ENCODE assay signal across 1 cellular context in the genomic region with DNA sequence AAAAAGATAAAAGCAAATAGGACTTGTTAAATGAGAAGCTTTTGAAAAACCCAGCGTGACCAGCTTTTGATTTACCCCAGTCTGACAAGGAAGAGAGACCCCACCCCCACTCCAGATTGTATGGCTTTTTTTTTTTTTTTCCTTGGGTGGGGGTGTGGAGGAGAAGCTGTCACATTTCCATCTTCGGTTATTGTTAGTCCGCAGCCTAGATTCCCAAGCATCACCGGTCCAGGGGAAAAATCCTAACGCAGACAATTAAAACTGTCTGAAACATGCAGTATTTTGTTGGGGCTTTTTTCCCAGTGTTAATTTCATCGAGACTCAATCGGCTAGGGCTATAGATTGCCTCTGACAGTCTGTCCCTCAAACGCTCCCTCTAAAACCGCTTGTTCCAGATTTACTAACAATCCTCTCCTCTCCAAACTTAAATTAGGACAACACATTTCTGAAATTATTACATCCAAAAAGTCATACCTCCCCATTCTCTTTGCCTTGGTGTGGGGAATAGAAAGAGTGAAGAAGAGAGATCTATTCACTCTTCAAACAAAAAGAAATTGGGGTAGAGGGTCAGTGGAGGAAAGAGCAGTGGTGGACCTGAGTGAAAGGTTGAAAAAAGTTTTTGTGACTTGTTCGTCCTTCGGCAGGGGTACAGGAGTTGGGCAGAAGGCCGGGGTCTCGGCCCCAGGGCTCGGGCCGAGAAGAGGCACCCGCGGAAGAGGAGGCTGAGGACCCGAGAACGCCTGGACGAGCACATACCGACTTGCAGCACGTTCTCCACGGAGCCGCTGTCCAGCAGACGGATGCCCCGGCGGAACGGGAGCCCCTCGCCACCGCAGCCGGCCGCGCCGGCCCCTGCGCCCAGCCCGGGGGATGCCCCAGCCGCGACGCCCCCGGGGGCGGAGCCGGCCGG.
TF ChIP-seq lines count a peak whose summit lies in the region.

No MANE protein-coding gene starts in this region.

TF ChIP-seq in endothelial cell of umbilical vein, 7 proteins besides CTCF, POLR2A, EP300 and RAD21:
- no peak for TF ChIP-seq POLR2AphosphoS5 (IDR thresholded peaks at IDR 0.05; ENCODE audit: insufficient read depth, low read depth, low read length)
- no peak for TF ChIP-seq GATA2 (IDR thresholded peaks at IDR 0.05; ENCODE audit: insufficient read depth, insufficient read length, low read depth, low read length)
- no peak for TF ChIP-seq MAX (IDR thresholded peaks at IDR 0.05; ENCODE audit: insufficient read depth, insufficient read length)
- TF ChIP-seq MYC (IDR thresholded peaks at IDR 0.05; ENCODE audit: low read depth, low read length) = no peak
- no peak for TF ChIP-seq EZH2 (IDR thresholded peaks at IDR 0.05; ENCODE audit: borderline replicate concordance, low read depth, low read length, severe bottlenecking)
- TF ChIP-seq JUN (IDR thresholded peaks at IDR 0.05; ENCODE audit: borderline replicate concordance, insufficient read depth, insufficient read length, low read depth) = no peak
- no peak for TF ChIP-seq FOS (IDR thresholded peaks at IDR 0.05; ENCODE audit: borderline replicate concordance, insufficient read depth, low read length)
TF ChIP-seq in endothelial cell of umbilical vein: peak in this region for 0.
